Comparison of ENCODE assay signal across 2 cellular contexts in genomic region chr2:238305092-238305862, GRCh38.
TF ChIP-seq lines count a peak whose summit lies in the region.

No MANE protein-coding gene starts in this region.

TF ChIP-seq in HEK293, 187 proteins besides CTCF, POLR2A, EP300 and RAD21 (continued from another document):
- 0 out of 2 replicates have a peak, but pooled peaks have one; percentile 46 for TF ChIP-seq REST (tag by site-specific recombination; IDR thresholded peaks at IDR 0.05)

TF ChIP-seq in WTC11, 78 proteins besides CTCF, POLR2A, EP300 and RAD21 (continued from another document):
- TF ChIP-seq, protein P1, sequence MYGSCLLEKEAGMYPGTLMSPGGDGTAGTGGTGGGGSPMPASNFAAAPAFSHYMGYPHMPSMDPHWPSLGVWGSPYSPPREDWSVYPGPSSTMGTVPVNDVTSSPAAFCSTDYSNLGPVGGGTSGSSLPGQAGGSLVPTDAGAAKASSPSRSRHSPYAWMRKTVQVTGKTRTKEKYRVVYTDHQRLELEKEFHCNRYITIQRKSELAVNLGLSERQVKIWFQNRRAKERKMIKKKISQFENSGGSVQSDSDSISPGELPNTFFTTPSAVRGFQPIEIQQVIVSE (CRISPR knock-in tag; IDR thresholded peaks at IDR 0.05; ENCODE audit: borderline replicate concordance), result no peak
- TF ChIP-seq CBFB (CRISPR knock-in tag; IDR thresholded peaks at IDR 0.05; ENCODE audit: low read depth), result no peak
- TF ChIP-seq ZNF512 (CRISPR knock-in tag; IDR thresholded peaks at IDR 0.05; ENCODE audit: borderline replicate concordance), result no peak
- TF ChIP-seq, protein P2, sequence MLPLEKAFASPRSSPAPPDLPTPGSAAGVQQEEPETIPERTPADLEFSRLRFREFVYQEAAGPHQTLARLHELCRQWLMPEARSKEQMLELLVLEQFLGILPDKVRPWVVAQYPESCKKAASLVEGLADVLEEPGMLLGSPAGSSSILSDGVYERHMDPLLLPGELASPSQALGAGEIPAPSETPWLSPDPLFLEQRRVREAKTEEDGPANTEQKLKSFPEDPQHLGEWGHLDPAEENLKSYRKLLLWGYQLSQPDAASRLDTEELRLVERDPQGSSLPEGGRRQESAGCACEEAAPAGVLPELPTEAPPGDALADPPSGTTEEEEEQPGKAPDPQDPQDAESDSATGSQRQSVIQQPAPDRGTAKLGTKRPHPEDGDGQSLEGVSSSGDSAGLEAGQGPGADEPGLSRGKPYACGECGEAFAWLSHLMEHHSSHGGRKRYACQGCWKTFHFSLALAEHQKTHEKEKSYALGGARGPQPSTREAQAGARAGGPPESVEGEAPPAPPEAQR (CRISPR knock-in tag; IDR thresholded peaks at IDR 0.05), result no peak
- TF ChIP-seq, protein P3, sequence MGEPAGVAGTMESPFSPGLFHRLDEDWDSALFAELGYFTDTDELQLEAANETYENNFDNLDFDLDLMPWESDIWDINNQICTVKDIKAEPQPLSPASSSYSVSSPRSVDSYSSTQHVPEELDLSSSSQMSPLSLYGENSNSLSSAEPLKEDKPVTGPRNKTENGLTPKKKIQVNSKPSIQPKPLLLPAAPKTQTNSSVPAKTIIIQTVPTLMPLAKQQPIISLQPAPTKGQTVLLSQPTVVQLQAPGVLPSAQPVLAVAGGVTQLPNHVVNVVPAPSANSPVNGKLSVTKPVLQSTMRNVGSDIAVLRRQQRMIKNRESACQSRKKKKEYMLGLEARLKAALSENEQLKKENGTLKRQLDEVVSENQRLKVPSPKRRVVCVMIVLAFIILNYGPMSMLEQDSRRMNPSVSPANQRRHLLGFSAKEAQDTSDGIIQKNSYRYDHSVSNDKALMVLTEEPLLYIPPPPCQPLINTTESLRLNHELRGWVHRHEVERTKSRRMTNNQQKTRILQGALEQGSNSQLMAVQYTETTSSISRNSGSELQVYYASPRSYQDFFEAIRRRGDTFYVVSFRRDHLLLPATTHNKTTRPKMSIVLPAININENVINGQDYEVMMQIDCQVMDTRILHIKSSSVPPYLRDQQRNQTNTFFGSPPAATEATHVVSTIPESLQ (CRISPR knock-in tag; IDR thresholded peaks at IDR 0.05), result no peak
- TF ChIP-seq SMAD4 (CRISPR knock-in tag; IDR thresholded peaks at IDR 0.05), result no peak
- no peak for TF ChIP-seq AFF4 (CRISPR knock-in tag; IDR thresholded peaks at IDR 0.05; ENCODE audit: borderline replicate concordance)
- TF ChIP-seq GRHL2 (CRISPR knock-in tag; IDR thresholded peaks at IDR 0.05; ENCODE audit: insufficient replicate concordance, severe bottlenecking), result no peak
